Comparison of ENCODE assay signal across 22 cellular contexts in genomic region chr6:105163186-105163585, GRCh38. TPM values are rescaled to one million over a fixed set of nuclear protein-coding genes. Genes with fewer than 3 reads are reported as not detected.
"Had no signal": no experiment of that assay in that cellular context is flagged by ENCODE, and none has a peak within 500 bp of the region (broad histone marks: within the 10 kb centered on the region; RNA-seq: fewer than 3 reads in every experiment).

No MANE protein-coding gene starts in this region.

- H3K4me3 ChIP-seq: lung, skin epidermis had no signal

- DNase-seq: activated CD4-positive, alpha-beta T cell treated with anti-CD3 and anti-CD28 coated beads for 36 hours; activated CD4-positive, alpha-beta T cell treated with anti-CD3 and anti-CD28 coated beads, Interleukin-2, amount 50 U/mL, for 48 hours; activated naive CD4-positive, alpha-beta T cell; activated naive CD8-positive, alpha-beta T cell treated with anti-CD3 and anti-CD28 coated beads for 36 hours; amniotic stem cell; dermis blood vessel endothelial cell; effector memory CD4-positive, alpha-beta T cell; foreskin fibroblast; hypothalamus; occipital lobe; posterior cingulate gyrus; retina; stimulated activated CD4-positive, alpha-beta T cell treated with anti-CD3 and anti-CD28 coated beads, Interleukin-15, amount 100 ng/mL, for 24 hours; stimulated activated CD4-positive, alpha-beta T cell treated with anti-CD3 and anti-CD28 coated beads, Interleukin-2, amount 100 ng/mL, for 48 hours; stimulated activated naive CD8-positive, alpha-beta T cell treated with anti-CD3 and anti-CD28 coated beads, Interleukin-15, amount 100 ng/mL, for 72 hours; T-cell; trophoblast cell had no signal

- FAIRE-seq: endothelial cell of umbilical vein, keratinocyte had no signal

- H3K27ac ChIP-seq: skin epidermis had no signal

RNA-seq across cellular contexts. Expression of gene POPDC3, which starts 16.6 kb away (rescaled TPM):
- total RNA-seq: activated CD4-positive, alpha-beta T cell treated with anti-CD3 and anti-CD28 coated beads for 36 hours; activated naive CD8-positive, alpha-beta T cell treated with anti-CD3 and anti-CD28 coated beads for 36 hours; left lobe of liver; occipital lobe; T-cell had no signal
